16 cellular contexts compared by ENCODE assay signal in the genomic region with DNA sequence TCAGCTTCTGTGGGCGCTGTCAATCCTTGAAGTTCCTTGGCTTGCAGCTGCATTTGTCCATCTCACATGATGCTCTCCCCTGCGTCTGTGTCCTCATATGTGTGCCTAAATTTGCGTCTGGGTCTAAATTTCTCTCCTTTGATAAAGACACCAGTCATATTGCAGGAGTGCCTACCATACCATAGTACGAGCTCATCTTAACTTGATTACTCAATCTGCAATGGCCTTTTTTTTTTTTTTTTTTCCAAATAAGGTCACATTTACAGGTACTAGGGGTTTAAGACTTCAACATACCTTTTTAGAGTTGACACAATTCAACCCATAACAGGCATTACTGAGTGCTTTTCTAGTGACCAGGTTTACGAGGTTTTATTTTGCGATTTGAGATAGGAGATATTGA.
DNase-seq lines count a peak whose midpoint lies in the region; ATAC-seq and TF ChIP-seq lines count a peak whose summit lies in the region.
"Had no signal": no experiment of that assay in that cellular context is flagged by ENCODE, and none has a peak within 500 bp of the region (broad histone marks: within the 10 kb centered on the region; RNA-seq: fewer than 3 reads in every experiment).

No MANE protein-coding gene starts in this region.

- H3K56ac ChIP-seq in IMR-90 (ENCODE audit: extremely low read depth, insufficient read depth, low read length): no peak overlapping the region

- H3K9me2 ChIP-seq in GM23248 (ENCODE audit: insufficient read depth): no peaks in the 10 kb centered on the region

- TF ChIP-seq POLR2A in IMR-90 (IDR thresholded peaks at IDR 0.05; ENCODE audit: low read depth, low read length) (no peak), sigmoid colon (IDR thresholded peaks at IDR 0.05) (no peak), ovary (IDR thresholded peaks at IDR 0.05) (no peak)

- no peak overlapping the region for H3K4me3 ChIP-seq in GM23248
- no peak overlapping the region for H3K4me3 ChIP-seq in IMR-90 (ENCODE audit: insufficient read depth, low read depth, low read length)
- H3K4me3 ChIP-seq in sigmoid colon: no peak overlapping the region
- H3K4me3 ChIP-seq in ovary: no peak overlapping the region
- H3K4me3 ChIP-seq: BLaER1 treated with 17β-estradiol and CSF1 and Interleukin-3, amounts not matched to agents 10 nM and 100 nM; HAP-1; K562 had no signal

- H3K9ac ChIP-seq in GM23248 (no peak overlapping the region), IMR-90 (ENCODE audit: low read depth, low read length) (no peak overlapping the region)
- H3K9ac ChIP-seq: BLaER1 treated with 17β-estradiol and CSF1 and Interleukin-3, amounts not matched to agents 10 nM and 100 nM had no signal

- H3F3A ChIP-seq in GM23248 (ENCODE audit: insufficient read depth): peaks cover 76% of the 10 kb centered on the region

- H2AK5ac ChIP-seq in IMR-90 (ENCODE audit: low read depth, low read length): peak overlapping the region; percentile 64; the same call in 1 of the 2 replicates

- H2BK15ac ChIP-seq in IMR-90 (ENCODE audit: low read depth, low read length): peak overlapping the region; percentile 6; the same call in 1 of the 3 replicates

- H3K9me3 Mint-ChIP-seq in mesothelial cell of epicardium: peaks cover 21% of the 10 kb centered on the region
- H3K9me3 Mint-ChIP-seq in activated CD4-positive, alpha-beta T cell treated with anti-CD3 and anti-CD28 coated beads, Interleukin-2, amount 10 ng/mL, durations not matched to agents 24 days and 14 days: peaks cover 6% of the 10 kb centered on the region

- H3K27ac Mint-ChIP-seq in mesothelial cell of epicardium: peak overlapping the region; percentile 88
- H3K27ac Mint-ChIP-seq in activated CD4-positive, alpha-beta T cell treated with anti-CD3 and anti-CD28 coated beads, Interleukin-2, amount 10 ng/mL, durations not matched to agents 24 days and 14 days: no peak overlapping the region
- H3K27ac Mint-ChIP-seq: CD4-positive, CD25-positive, alpha-beta regulatory T cell had no signal

- no peaks in the 10 kb centered on the region for H3K36me3 ChIP-seq in GM23248 (ENCODE audit: low read depth)
- H3K36me3 ChIP-seq in IMR-90 (ENCODE audit: control insufficient read depth, insufficient read depth, low read length): no peaks in the 10 kb centered on the region
- H3K36me3 ChIP-seq in sigmoid colon: no peaks in the 10 kb centered on the region
- no peaks in the 10 kb centered on the region for H3K36me3 ChIP-seq in ovary
- H3K36me3 ChIP-seq: BLaER1 treated with 17β-estradiol and CSF1 and Interleukin-3, amounts not matched to agents 10 nM and 100 nM; HAP-1 had no signal

- POLR2A ChIA-PET in IMR-90 (lab: Charles Lee; ENCODE audit: unreplicated experiment): interaction anchor here (0.6 kb wide), 2 partner anchors 368 to 429 kb away, joined by 7 to 8 read pairs; no protein-coding TSS in a partner anchor

- H2BK5ac ChIP-seq in IMR-90 (ENCODE audit: low read depth, low read length, poor library complexity, severe bottlenecking): no peak overlapping the region

- BruUV-seq in IMR-90 (replicated peaks; lab: Mats Ljungman, UMichigan): no TSS peak

- H3K4me1 Mint-ChIP-seq in mesothelial cell of epicardium: peaks cover 61% of the 10 kb centered on the region
- no peaks in the 10 kb centered on the region for H3K4me1 Mint-ChIP-seq in activated CD4-positive, alpha-beta T cell treated with anti-CD3 and anti-CD28 coated beads, Interleukin-2, amount 10 ng/mL, durations not matched to agents 24 days and 14 days
- H3K4me1 Mint-ChIP-seq: CD4-positive, CD25-positive, alpha-beta regulatory T cell had no signal

- ATAC-seq in IMR-90 (ENCODE audit: low read depth): no peak
- ATAC-seq: K562 had no signal

- H2AFZ ChIP-seq in GM23248: no peak overlapping the region
- H2AFZ ChIP-seq in IMR-90 (replicated peaks; ENCODE audit: low read length, poor library complexity): no peak overlapping the region

- H3K4me1 ChIP-seq in GM23248 (ENCODE audit: insufficient read depth): peaks cover 78% of the 10 kb centered on the region
- peaks cover 23% of the 10 kb centered on the region for H3K4me1 ChIP-seq in IMR-90 (ENCODE audit: control insufficient read depth, insufficient read depth, low read length)
- H3K4me1 ChIP-seq in sigmoid colon: peaks cover 0 to 8% (median 3%) of the 10 kb centered on the region in 4 donors
- H3K4me1 ChIP-seq in ovary (ENCODE audit: insufficient read depth): no peaks in the 10 kb centered on the region
- H3K4me1 ChIP-seq: HAP-1 had no signal

- H4K5ac ChIP-seq in IMR-90 (ENCODE audit: low read depth, low read length): no peak overlapping the region

- dilution Hi-C loops in IMR-90 (cut with HindIII; ENCODE audit: low sequenced_read_pairs, unreplicated experiment): no loop called here

- 0 out of 4 replicates have a peak overlapping the region, but pooled peaks of 1 of the 2 experiments have one; percentile 0 for H4K8ac ChIP-seq in IMR-90 (ENCODE audit: low read depth in 2 of 2, low read length in 2 of 2)

- peaks cover 6% of the 10 kb centered on the region for H3K36me3 Mint-ChIP-seq in mesothelial cell of epicardium
- H3K36me3 Mint-ChIP-seq in activated CD4-positive, alpha-beta T cell treated with anti-CD3 and anti-CD28 coated beads, Interleukin-2, amount 10 ng/mL, durations not matched to agents 24 days and 14 days (ENCODE audit: low read depth): no peaks in the 10 kb centered on the region
- H3K36me3 Mint-ChIP-seq: CD4-positive, CD25-positive, alpha-beta regulatory T cell had no signal

- H3K27me3 ChIP-seq in GM23248 (replicated peaks; ENCODE audit: insufficient read depth): no peaks in the 10 kb centered on the region
- H3K27me3 ChIP-seq in IMR-90 (ENCODE audit: control insufficient read depth, insufficient read depth, low read length): no peaks in the 10 kb centered on the region
- no peaks in the 10 kb centered on the region for H3K27me3 ChIP-seq in sigmoid colon
- no peaks in the 10 kb centered on the region for H3K27me3 ChIP-seq in ovary
- H3K27me3 ChIP-seq: BLaER1 treated with 17β-estradiol and CSF1 and Interleukin-3, amounts not matched to agents 10 nM and 100 nM had no signal

- CTCF ChIA-PET in IMR-90 (lab: Yijun Ruan, JAX): interaction anchor here (0.6 kb wide), 1 partner anchor 66 kb away, joined by 3 read pairs; no protein-coding TSS in a partner anchor

- no peak overlapping the region for H3K4me3 Mint-ChIP-seq in mesothelial cell of epicardium
- no peak overlapping the region for H3K4me3 Mint-ChIP-seq in activated CD4-positive, alpha-beta T cell treated with anti-CD3 and anti-CD28 coated beads, Interleukin-2, amount 10 ng/mL, durations not matched to agents 24 days and 14 days
- H3K4me3 Mint-ChIP-seq: CD4-positive, CD25-positive, alpha-beta regulatory T cell had no signal

- peak overlapping the region; percentile 40; the same call in 1 of the 2 replicates for H3K4ac ChIP-seq in IMR-90 (ENCODE audit: low read depth, low read length)

- H3K79me2 ChIP-seq in GM23248 (ENCODE audit: insufficient read depth): no peaks in the 10 kb centered on the region

- WGBS in GM23248 (ENCODE audit: low coverage in 1 of 2, low lambda C conversion rate in 2 of 2, missing lambda C conversion rate in 2 of 2), 2 experiments: 87 to 89% methylated on average over 6 of the region's 6 CpGs
- WGBS in IMR-90 (ENCODE audit: extremely low coverage in 2 of 2, insufficient read length in 1 of 2), 2 experiments: 92% methylated on average over 2 of the region's 6 CpGs; no CpG with 5 or more reads in 1 of the 2 experiments
- WGBS in sigmoid colon, 2 donors: 87 to 92% methylated on average over 6 of the region's 6 CpGs
- 84 to 95% (median 89%) methylated on average over 6 of the region's 6 CpGs for WGBS in ovary, 3 donors

- peak overlapping the region; percentile 80; the same call in 1 of the 2 replicates for H3K27ac ChIP-seq in GM23248
- no peak overlapping the region for H3K27ac ChIP-seq in IMR-90 (ENCODE audit: insufficient read depth, low read length)
- no peak overlapping the region for H3K27ac ChIP-seq in sigmoid colon
- no peak overlapping the region for H3K27ac ChIP-seq in ovary
- H3K27ac ChIP-seq: HL-60 had no signal

- intact Hi-C loops in IMR-90 (cut with micrococcal nuclease) (loop anchor here (5.0 to 10.0 kb wide), 2 partner anchors 235 to 437 kb away; a partner anchor contains a TSS), sigmoid colon (cut with DNase I) (no loop called here), ovary (cut with DNase I) (no loop called here)
- intact Hi-C loops in activated CD4-positive, alpha-beta T cell treated with anti-CD3 and anti-CD28 coated beads, Interleukin-2, amount 10 ng/mL, durations not matched to agents 24 days and 14 days (cut with micrococcal nuclease): no loop called here

- H3K79me1 ChIP-seq in IMR-90 (ENCODE audit: low read depth in 1 of 2, low read length in 2 of 2): peaks cover 0 to 3% of the 10 kb centered on the region in 2 experiments; a peak in 1 of 4 replicates

- TF ChIP-seq CTCF in IMR-90 (conservative IDR thresholded peaks at IDR 0.05; ENCODE audit: low read depth, low read length) (no peak), mesothelial cell of epicardium (IDR thresholded peaks at IDR 0.05; ENCODE audit: unreplicated experiment) (no peak), sigmoid colon (IDR thresholded peaks at IDR 0.05) (no peak), ovary (IDR thresholded peaks at IDR 0.05) (no peak)

- no peak overlapping the region for H2BK120ac ChIP-seq in IMR-90 (ENCODE audit: low read depth, low read length)

- TF ChIP-seq EP300 in sigmoid colon (IDR thresholded peaks at IDR 0.05) (no peak), ovary (IDR thresholded peaks at IDR 0.05) (no peak)

- H4K20me1 ChIP-seq in GM23248 (ENCODE audit: insufficient read depth) (no peaks in the 10 kb centered on the region), IMR-90 (ENCODE audit: insufficient read depth, low read length) (no peaks in the 10 kb centered on the region)
- H4K20me1 ChIP-seq: BLaER1 treated with 17β-estradiol and CSF1 and Interleukin-3, amounts not matched to agents 10 nM and 100 nM had no signal

- peak overlapping the region; percentile 36; the same call in 1 of the 2 replicates for H2BK20ac ChIP-seq in IMR-90 (ENCODE audit: low read depth, low read length)

- H3K9me1 ChIP-seq in IMR-90 (ENCODE audit: insufficient read depth, low read length): peaks cover 18% of the 10 kb centered on the region

- H4K91ac ChIP-seq in IMR-90 (ENCODE audit: insufficient read depth, low read depth, low read length): peak overlapping the region; percentile 34; the same call in 1 of the 2 replicates

- no peaks in the 10 kb centered on the region for H3K27me3 Mint-ChIP-seq in mesothelial cell of epicardium (ENCODE audit: low read depth)
- no peaks in the 10 kb centered on the region for H3K27me3 Mint-ChIP-seq in activated CD4-positive, alpha-beta T cell treated with anti-CD3 and anti-CD28 coated beads, Interleukin-2, amount 10 ng/mL, durations not matched to agents 24 days and 14 days
- H3K27me3 Mint-ChIP-seq: CD4-positive, CD25-positive, alpha-beta regulatory T cell had no signal

- H3K9me3 ChIP-seq in GM23248 (ENCODE audit: low read depth) (no peaks in the 10 kb centered on the region), IMR-90 (ENCODE audit: control insufficient read depth, insufficient read depth, low read length) (peaks cover 3% of the 10 kb centered on the region; the same call in 1 of the 2 replicates), sigmoid colon (no peaks in the 10 kb centered on the region), ovary (no peaks in the 10 kb centered on the region)
- H3K9me3 ChIP-seq: HAP-1 had no signal

- DNase-seq in GM23248: peak; percentile 40
- no peak for DNase-seq in IMR-90
- no peak for DNase-seq in mesothelial cell of epicardium (ENCODE audit: low spot score in 2 of 2, unreplicated experiment in 2 of 2)
- DNase-seq in sigmoid colon: no peak
- no peak for DNase-seq in stimulated activated CD4-positive, alpha-beta T cell treated with anti-CD3 and anti-CD28 coated beads, Interleukin-2, amount 100 ng/mL, for 24 hours
- DNase-seq in activated CD4-positive, alpha-beta T cell treated with anti-CD3 and anti-CD28 coated beads, Interleukin-2, amount 10 ng/mL, durations not matched to agents 24 days and 14 days: no peak
- DNase-seq in ovary: no peak
- DNase-seq: ACHN; CD4-positive, CD25-positive, alpha-beta regulatory T cell; DND-41; GDM1; GOT3 had no signal

- H3K14ac ChIP-seq in IMR-90 (replicated peaks; ENCODE audit: low read depth, low read length): no peak overlapping the region

- TF ChIP-seq RAD21 in IMR-90 (IDR thresholded peaks at IDR 0.05; ENCODE audit: low read length): no peak

- H3K4me2 ChIP-seq in GM23248 (ENCODE audit: unreplicated experiment) (no peak overlapping the region), IMR-90 (ENCODE audit: low read depth, low read length) (no peak overlapping the region)

- in situ Hi-C loops in GM23248 (cut with MboI): no loop called here
- in situ Hi-C loops in IMR-90 (cut with MboI; ENCODE audit: low sequenced_read_pairs): no loop called here

- H2AK9ac ChIP-seq in IMR-90 (replicated peaks; ENCODE audit: low read depth, low read length, poor library complexity): no peak overlapping the region

- H3K23ac ChIP-seq in IMR-90 (ENCODE audit: low read depth, low read length): no peak overlapping the region

- H3K18ac ChIP-seq in IMR-90 (ENCODE audit: low read depth, low read length): no peak overlapping the region
